Comparison of ENCODE assay signal across 14 cellular contexts in the genomic region with DNA sequence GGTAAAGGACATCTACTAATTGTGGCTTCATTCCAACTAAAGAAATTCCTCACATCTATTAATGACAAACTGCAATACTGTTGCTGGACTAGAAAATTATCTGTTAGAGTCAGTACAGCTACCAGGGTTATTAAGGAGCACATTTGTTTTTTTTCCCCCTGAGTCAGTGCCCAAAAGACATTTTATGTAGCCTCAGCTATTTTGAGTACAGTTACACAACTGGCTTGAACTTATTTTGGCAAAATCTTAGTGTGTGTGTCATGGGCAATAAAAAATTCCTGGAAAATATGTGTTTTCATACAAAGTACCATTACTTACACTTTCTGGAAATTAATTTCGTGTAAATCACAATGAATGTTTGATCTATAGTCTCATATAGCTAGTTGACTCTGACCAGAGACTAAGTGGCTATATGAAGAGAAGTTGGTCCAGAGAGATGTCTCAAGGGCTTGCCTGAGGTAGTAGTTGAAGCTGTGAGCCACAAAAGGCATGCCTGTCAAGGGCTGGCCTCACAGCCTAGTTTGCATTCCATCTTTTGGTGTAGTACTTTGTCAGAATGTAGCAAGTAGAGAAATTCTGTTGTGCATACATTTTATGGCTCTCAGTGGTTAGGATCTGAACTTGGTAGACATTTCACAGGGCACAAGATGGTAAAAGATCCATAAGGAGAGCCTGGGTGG.
DNase-seq lines count a peak whose midpoint lies in the region; TF ChIP-seq lines count a peak whose summit lies in the region.
"Had no signal": no experiment of that assay in that cellular context is flagged by ENCODE, and none has a peak within 500 bp of the region (broad histone marks: within the 10 kb centered on the region; RNA-seq: fewer than 3 reads in every experiment).

No MANE protein-coding gene starts in this region.

- H3K4me1 ChIP-seq in MM.1S (ENCODE audit: low read length), result no peaks in the 10 kb centered on the region
- H3K4me1 ChIP-seq: pancreas had no signal

- H3K27ac ChIP-seq in MM.1S (ENCODE audit: low read length), result no peak overlapping the region
- H3K27ac ChIP-seq: suprapubic skin had no signal

- H2AFZ ChIP-seq in MM.1S (ENCODE audit: low read length), result no peak overlapping the region

- H3K4me1 Mint-ChIP-seq in HFFc6 (ENCODE audit: low read depth), result peaks cover 30% of the 10 kb centered on the region

- no peak overlapping the region for H3K9ac ChIP-seq in MM.1S (ENCODE audit: low read length)

- peak overlapping the region; percentile 86 for H3K4me3 Mint-ChIP-seq in HFFc6

- in situ Hi-C loops in astrocyte of the spinal cord (cut with HindIII; ENCODE audit: low sequenced_read_pairs), result no loop called here

- TF ChIP-seq CTCF in HFFc6 (IDR thresholded peaks at IDR 0.05) (no peak), astrocyte of the spinal cord (IDR thresholded peaks at IDR 0.05; ENCODE audit: low read depth, low read length) (no peak), MM.1S (IDR thresholded peaks at IDR 0.05; ENCODE audit: low read length) (no peak)

- H3K9me3 ChIP-seq in MM.1S (replicated peaks; ENCODE audit: insufficient read depth, low read length), result no peaks in the 10 kb centered on the region
- H3K9me3 ChIP-seq: esophagus muscularis mucosa, pancreas, suprapubic skin had no signal

- H3K27ac Mint-ChIP-seq in HFFc6, result peak overlapping the region; percentile 61

- H3K9me2 ChIP-seq in MM.1S (replicated peaks; ENCODE audit: insufficient read depth, low read length), result no peaks in the 10 kb centered on the region

- H3K36me3 ChIP-seq in MM.1S (replicated peaks; ENCODE audit: insufficient read depth, low read length), result no peaks in the 10 kb centered on the region
- H3K36me3 ChIP-seq: esophagus muscularis mucosa, pancreas, suprapubic skin had no signal

- H3F3A ChIP-seq in MM.1S (ENCODE audit: insufficient read depth, low read length), result no peaks in the 10 kb centered on the region

- DNase-seq in HFFc6 (peak; percentile 82), astrocyte of the spinal cord (ENCODE audit: low read depth, low spot score) (peak; percentile 83), hepatic stellate cell (ENCODE audit: low spot score) (peak; percentile 29), stromal cell of bone marrow (ENCODE audit: low read depth) (peak; percentile 92), MM.1S (no peak), NCI-H446 treated with DMSO at 0.1 percent for 48 hours (lab: John Stamatoyannopoulos, UW) (no peak)
- no peak for DNase-seq in activated CD4-positive, CD25-positive, alpha-beta regulatory T cell (lab: John Stamatoyannopoulos, UW)
- DNase-seq: Calu3; central memory CD4-positive, alpha-beta T cell; NCI-H187; pancreas had no signal

- H4K20me1 ChIP-seq in MM.1S (ENCODE audit: insufficient read depth, low read length), result no peaks in the 10 kb centered on the region

- H3K27me3 ChIP-seq in MM.1S (replicated peaks; ENCODE audit: insufficient read depth, low read length), result no peaks in the 10 kb centered on the region

- no peak overlapping the region for H3K4me2 ChIP-seq in MM.1S (ENCODE audit: low read depth, low read length)

- no peaks in the 10 kb centered on the region for H3K36me3 Mint-ChIP-seq in HFFc6 (ENCODE audit: low read depth)

- H3K27me3 Mint-ChIP-seq in HFFc6 (ENCODE audit: insufficient read depth), result peaks cover 3% of the 10 kb centered on the region; the same call in 1 of the 2 replicates

- no peak overlapping the region for H3K4me3 ChIP-seq in astrocyte of the spinal cord (ENCODE audit: low read depth, low read length)
- no peak overlapping the region for H3K4me3 ChIP-seq in MM.1S (ENCODE audit: low read length)
- H3K4me3 ChIP-seq: GM12878 had no signal

- no peaks in the 10 kb centered on the region for H3K9me3 Mint-ChIP-seq in HFFc6

- no peaks in the 10 kb centered on the region for H3K79me2 ChIP-seq in MM.1S (ENCODE audit: low read length)

Comparison
In these comparisons a context has a peak if more than half of its experiments do, and no peak if none do; other contexts are left out.
1. DNase-seq: peak in HFFc6 (single experiment), astrocyte of the spinal cord (single experiment), hepatic stellate cell (single experiment) and stromal cell of bone marrow (single experiment); none in MM.1S (single experiment), activated CD4-positive, CD25-positive, alpha-beta regulatory T cell (0 of 4) and NCI-H446 treated with DMSO at 0.1 percent for 48 hours (single experiment).